ENCODE assay signal across 1 cellular context in genomic region chr1:50969611-50970507, GRCh38.
A peak's percentile ranks its signal among the peaks of the same experiment; 100 is the strongest.
TF ChIP-seq lines count a peak whose summit lies in the region.

Gene CDKN2C (plus strand): TSS chr1:50970245. CDS start chr1:50970369, 124 bp downstream.

TF ChIP-seq in K562, 482 proteins besides CTCF, POLR2A, EP300 and RAD21 (continued from another document and continues in another):
- TF ChIP-seq, protein P1, sequence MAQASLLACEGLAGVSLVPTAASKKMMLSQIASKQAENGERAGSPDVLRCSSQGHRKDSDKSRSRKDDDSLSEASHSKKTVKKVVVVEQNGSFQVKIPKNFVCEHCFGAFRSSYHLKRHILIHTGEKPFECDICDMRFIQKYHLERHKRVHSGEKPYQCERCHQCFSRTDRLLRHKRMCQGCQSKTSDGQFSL (CRISPR knock-in tag; IDR thresholded peaks at IDR 0.05), result no peak
- TF ChIP-seq, protein P1 (tag; IDR thresholded peaks at IDR 0.05), result no peak
- TF ChIP-seq NFATC3 (IDR thresholded peaks at IDR 0.05) (no peak), AFF1 (IDR thresholded peaks at IDR 0.05; ENCODE audit: low read depth in 1 of 2, partially characterized antibody in 2 of 2) (peak; percentile 48 to 62), BRCA1 (IDR thresholded peaks at IDR 0.05) (no peak), BRCA1 (CRISPR knock-in tag; IDR thresholded peaks at IDR 0.05) (no peak), KAT2B (IDR thresholded peaks at IDR 0.05; ENCODE audit: low read depth, low read length) (no peak), CXXC5 (CRISPR knock-in tag; IDR thresholded peaks at IDR 0.05) (peak; percentile 8; the same call in 1 of the 2 replicates), SAP30 (IDR thresholded peaks at IDR 0.05; ENCODE audit: borderline replicate concordance, insufficient read depth, low read depth, low read length, poor library complexity, severe bottlenecking) (peak; percentile 68), RAD51 (IDR thresholded peaks at IDR 0.05; ENCODE audit: borderline replicate concordance, low read depth) (peak; percentile 71; the same call in 1 of the 2 replicates), PHF20 (IDR thresholded peaks at IDR 0.05; ENCODE audit: partially characterized antibody) (peak; percentile 26), ZNF324 (CRISPR knock-in tag; IDR thresholded peaks at IDR 0.05) (0 out of 2 replicates have a peak, but pooled peaks have one; percentile 37), PPARD (CRISPR knock-in tag; IDR thresholded peaks at IDR 0.05) (no peak), PCBP1 (IDR thresholded peaks at IDR 0.05; ENCODE audit: low read depth, low read length, poor library complexity, severe bottlenecking) (no peak), BRF2 (IDR thresholded peaks at IDR 0.05; ENCODE audit: borderline replicate concordance, insufficient read depth, insufficient read length) (no peak), PREB (CRISPR knock-in tag; IDR thresholded peaks at IDR 0.05) (no peak), NCOA6 (IDR thresholded peaks at IDR 0.05) (no peak), ARID1B (IDR thresholded peaks at IDR 0.05) (peak; percentile 42; the same call in 1 of the 2 replicates), CBFB (CRISPR knock-in tag; IDR thresholded peaks at IDR 0.05) (0 out of 2 replicates have a peak, but pooled peaks have one; percentile 64), NR2F6 (CRISPR knock-in tag; IDR thresholded peaks at IDR 0.05) (no peak), MXI1 (IDR thresholded peaks at IDR 0.05; ENCODE audit: low read depth, low read length) (no peak), ZNF311 (CRISPR knock-in tag; IDR thresholded peaks at IDR 0.05) (no peak), FOXK1 (CRISPR knock-in tag; IDR thresholded peaks at IDR 0.05; ENCODE audit: borderline replicate concordance) (no peak; the same call in 1 of the 2 replicates), PML (IDR thresholded peaks at IDR 0.05; ENCODE audit: low read length) (peak; percentile 47), KDM4B (IDR thresholded peaks at IDR 0.05; ENCODE audit: borderline replicate concordance in 2 of 2, low read depth in 1 of 2) (0 out of 4 replicates have a peak, but pooled peaks of 1 of the 2 experiments have one; percentile 35), PHF21A (IDR thresholded peaks at IDR 0.05; ENCODE audit: borderline replicate concordance, low read depth) (0 out of 2 replicates have a peak, but pooled peaks have one; percentile 58), ATF7 (IDR thresholded peaks at IDR 0.05) (0 out of 2 replicates have a peak, but pooled peaks have one; percentile 11), GTF2F1 (IDR thresholded peaks at IDR 0.05; ENCODE audit: low read depth, low read length) (peak; percentile 42; the same call in 1 of the 2 replicates), NRF1 (conservative IDR thresholded peaks at IDR 0.05 in 1 of 2, IDR thresholded peaks at IDR 0.05 in 1 of 2) (peak in 1 of 2 experiments; percentile 15; a peak in 2 of 4 replicates), SMARCA4 (IDR thresholded peaks at IDR 0.05) (no peak; the same call in none of the 2 replicates), ETV5 (CRISPR knock-in tag; IDR thresholded peaks at IDR 0.05; ENCODE audit: low read depth) (0 out of 2 replicates have a peak, but pooled peaks have one; percentile 43), FOXJ3 (CRISPR knock-in tag; IDR thresholded peaks at IDR 0.05) (no peak), JUN (IDR thresholded peaks at IDR 0.05; ENCODE audit: borderline replicate concordance, low read depth, low read length) (no peak), JUN (CRISPR knock-in tag; IDR thresholded peaks at IDR 0.05; ENCODE audit: borderline replicate concordance) (0 out of 2 replicates have a peak, but pooled peaks have one; percentile 9), HDAC6 (IDR thresholded peaks at IDR 0.05; ENCODE audit: low read depth, low read length) (no peak), KDM2B (CRISPR knock-in tag; IDR thresholded peaks at IDR 0.05) (no peak), BRD9 (IDR thresholded peaks at IDR 0.05; ENCODE audit: low read depth, partially characterized antibody) (peak; percentile 30), ZNF57 (CRISPR knock-in tag; IDR thresholded peaks at IDR 0.05) (no peak), ZNF184 (CRISPR knock-in tag; IDR thresholded peaks at IDR 0.05) (no peak), MAZ (CRISPR knock-in tag; conservative IDR thresholded peaks at IDR 0.05 in 1 of 2, IDR thresholded peaks at IDR 0.05 in 1 of 2) (peak; percentile 43 to 47; a peak in 3 of 4 replicates), ELF1 (tag; IDR thresholded peaks at IDR 0.05) (no peak), NBN (IDR thresholded peaks at IDR 0.05; ENCODE audit: low read depth) (peak; percentile 23; the same call in 1 of the 2 replicates), FOXA3 (CRISPR knock-in tag; conservative IDR thresholded peaks at IDR 0.05 in 1 of 2, IDR thresholded peaks at IDR 0.05 in 1 of 2) (no peak)
- TF ChIP-seq, protein P2, sequence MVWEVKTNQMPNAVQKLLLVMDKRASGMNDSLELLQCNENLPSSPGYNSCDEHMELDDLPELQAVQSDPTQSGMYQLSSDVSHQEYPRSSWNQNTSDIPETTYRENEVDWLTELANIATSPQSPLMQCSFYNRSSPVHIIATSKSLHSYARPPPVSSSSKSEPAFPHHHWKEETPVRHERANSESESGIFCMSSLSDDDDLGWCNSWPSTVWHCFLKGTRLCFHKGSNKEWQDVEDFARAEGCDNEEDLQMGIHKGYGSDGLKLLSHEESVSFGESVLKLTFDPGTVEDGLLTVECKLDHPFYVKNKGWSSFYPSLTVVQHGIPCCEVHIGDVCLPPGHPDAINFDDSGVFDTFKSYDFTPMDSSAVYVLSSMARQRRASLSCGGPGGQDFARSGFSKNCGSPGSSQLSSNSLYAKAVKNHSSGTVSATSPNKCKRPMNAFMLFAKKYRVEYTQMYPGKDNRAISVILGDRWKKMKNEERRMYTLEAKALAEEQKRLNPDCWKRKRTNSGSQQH (CRISPR knock-in tag; IDR thresholded peaks at IDR 0.05), result 0 out of 2 replicates have a peak, but pooled peaks have one; percentile 79
- TF ChIP-seq, protein P3, sequence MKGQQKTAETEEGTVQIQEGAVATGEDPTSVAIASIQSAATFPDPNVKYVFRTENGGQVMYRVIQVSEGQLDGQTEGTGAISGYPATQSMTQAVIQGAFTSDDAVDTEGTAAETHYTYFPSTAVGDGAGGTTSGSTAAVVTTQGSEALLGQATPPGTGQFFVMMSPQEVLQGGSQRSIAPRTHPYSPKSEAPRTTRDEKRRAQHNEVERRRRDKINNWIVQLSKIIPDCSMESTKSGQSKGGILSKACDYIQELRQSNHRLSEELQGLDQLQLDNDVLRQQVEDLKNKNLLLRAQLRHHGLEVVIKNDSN (CRISPR knock-in tag; IDR thresholded peaks at IDR 0.05), result peak; percentile 70
- TF ChIP-seq, protein P4, sequence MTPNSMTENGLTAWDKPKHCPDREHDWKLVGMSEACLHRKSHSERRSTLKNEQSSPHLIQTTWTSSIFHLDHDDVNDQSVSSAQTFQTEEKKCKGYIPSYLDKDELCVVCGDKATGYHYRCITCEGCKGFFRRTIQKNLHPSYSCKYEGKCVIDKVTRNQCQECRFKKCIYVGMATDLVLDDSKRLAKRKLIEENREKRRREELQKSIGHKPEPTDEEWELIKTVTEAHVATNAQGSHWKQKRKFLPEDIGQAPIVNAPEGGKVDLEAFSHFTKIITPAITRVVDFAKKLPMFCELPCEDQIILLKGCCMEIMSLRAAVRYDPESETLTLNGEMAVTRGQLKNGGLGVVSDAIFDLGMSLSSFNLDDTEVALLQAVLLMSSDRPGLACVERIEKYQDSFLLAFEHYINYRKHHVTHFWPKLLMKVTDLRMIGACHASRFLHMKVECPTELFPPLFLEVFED (CRISPR knock-in tag; conservative IDR thresholded peaks at IDR 0.05), result 0 out of 2 replicates have a peak, but pooled peaks have one; percentile 43
- TF ChIP-seq, protein P5, sequence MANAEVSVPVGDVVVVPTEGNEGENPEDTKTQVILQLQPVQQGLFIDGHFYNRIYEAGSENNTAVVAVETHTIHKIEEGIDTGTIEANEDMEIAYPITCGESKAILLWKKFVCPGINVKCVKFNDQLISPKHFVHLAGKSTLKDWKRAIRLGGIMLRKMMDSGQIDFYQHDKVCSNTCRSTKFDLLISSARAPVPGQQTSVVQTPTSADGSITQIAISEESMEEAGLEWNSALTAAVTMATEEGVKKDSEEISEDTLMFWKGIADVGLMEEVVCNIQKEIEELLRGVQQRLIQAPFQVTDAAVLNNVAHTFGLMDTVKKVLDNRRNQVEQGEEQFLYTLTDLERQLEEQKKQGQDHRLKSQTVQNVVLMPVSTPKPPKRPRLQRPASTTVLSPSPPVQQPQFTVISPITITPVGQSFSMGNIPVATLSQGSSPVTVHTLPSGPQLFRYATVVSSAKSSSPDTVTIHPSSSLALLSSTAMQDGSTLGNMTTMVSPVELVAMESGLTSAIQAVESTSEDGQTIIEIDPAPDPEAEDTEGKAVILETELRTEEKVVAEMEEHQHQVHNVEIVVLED (CRISPR knock-in tag; IDR thresholded peaks at IDR 0.05), result no peak
- TF ChIP-seq, protein P6, sequence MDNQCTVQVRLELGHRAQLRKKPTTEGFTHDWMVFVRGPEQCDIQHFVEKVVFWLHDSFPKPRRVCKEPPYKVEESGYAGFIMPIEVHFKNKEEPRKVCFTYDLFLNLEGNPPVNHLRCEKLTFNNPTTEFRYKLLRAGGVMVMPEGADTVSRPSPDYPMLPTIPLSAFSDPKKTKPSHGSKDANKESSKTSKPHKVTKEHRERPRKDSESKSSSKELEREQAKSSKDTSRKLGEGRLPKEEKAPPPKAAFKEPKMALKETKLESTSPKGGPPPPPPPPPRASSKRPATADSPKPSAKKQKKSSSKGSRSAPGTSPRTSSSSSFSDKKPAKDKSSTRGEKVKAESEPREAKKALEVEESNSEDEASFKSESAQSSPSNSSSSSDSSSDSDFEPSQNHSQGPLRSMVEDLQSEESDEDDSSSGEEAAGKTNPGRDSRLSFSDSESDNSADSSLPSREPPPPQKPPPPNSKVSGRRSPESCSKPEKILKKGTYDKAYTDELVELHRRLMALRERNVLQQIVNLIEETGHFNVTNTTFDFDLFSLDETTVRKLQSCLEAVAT (IDR thresholded peaks at IDR 0.05), result peak; percentile 91 to 94
- TF ChIP-seq, protein P7, sequence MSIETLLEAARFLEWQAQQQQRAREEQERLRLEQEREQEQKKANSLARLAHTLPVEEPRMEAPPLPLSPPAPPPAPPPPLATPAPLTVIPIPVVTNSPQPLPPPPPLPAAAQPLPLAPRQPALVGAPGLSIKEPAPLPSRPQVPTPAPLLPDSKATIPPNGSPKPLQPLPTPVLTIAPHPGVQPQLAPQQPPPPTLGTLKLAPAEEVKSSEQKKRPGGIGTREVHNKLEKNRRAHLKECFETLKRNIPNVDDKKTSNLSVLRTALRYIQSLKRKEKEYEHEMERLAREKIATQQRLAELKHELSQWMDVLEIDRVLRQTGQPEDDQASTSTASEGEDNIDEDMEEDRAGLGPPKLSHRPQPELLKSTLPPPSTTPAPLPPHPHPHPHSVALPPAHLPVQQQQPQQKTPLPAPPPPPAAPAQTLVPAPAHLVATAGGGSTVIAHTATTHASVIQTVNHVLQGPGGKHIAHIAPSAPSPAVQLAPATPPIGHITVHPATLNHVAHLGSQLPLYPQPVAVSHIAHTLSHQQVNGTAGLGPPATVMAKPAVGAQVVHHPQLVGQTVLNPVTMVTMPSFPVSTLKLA (conservative IDR thresholded peaks at IDR 0.05), result peak; percentile 44 to 73
